In the genomic region with DNA sequence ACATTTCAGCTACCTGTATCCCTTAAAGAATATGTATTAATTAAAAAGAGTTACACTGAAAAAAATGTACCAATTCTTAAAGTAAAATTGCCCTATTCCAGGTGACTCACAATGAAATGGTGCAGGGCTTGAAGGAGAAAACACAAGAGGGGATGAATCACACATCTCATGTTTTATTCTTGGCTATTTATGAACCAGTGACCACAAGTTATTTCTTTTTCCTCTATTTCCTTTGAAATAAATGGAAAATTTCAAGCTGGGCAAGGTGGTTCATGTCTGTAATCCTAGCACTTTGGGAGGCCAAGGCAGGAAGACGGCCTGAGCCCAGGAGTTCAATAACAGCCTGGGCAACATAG, we compare ENCODE assay signal across 2 cellular contexts.
TF ChIP-seq lines count a peak whose summit lies in the region.

No MANE protein-coding gene starts in this region.

TF ChIP-seq in IMR-90, 13 proteins besides CTCF, POLR2A, EP300 and RAD21:
- TF ChIP-seq CHD1 (IDR thresholded peaks at IDR 0.05; ENCODE audit: low read depth, low read length) (no peak), MAFK (IDR thresholded peaks at IDR 0.05; ENCODE audit: low read depth, low read length) (no peak), RFX5 (IDR thresholded peaks at IDR 0.05; ENCODE audit: low read depth, low read length) (no peak), BHLHE40 (IDR thresholded peaks at IDR 0.05; ENCODE audit: low read depth, low read length) (peak; percentile 26; the same call in 1 of the 2 replicates), FOS (IDR thresholded peaks at IDR 0.05; ENCODE audit: low read depth, low read length) (peak; percentile 88)

TF ChIP-seq in K562, 482 proteins besides CTCF, POLR2A, EP300 and RAD21:
- TF ChIP-seq POLR2AphosphoS2 (IDR thresholded peaks at IDR 0.05; ENCODE audit: low read length) (no peak), ZNF764 (CRISPR knock-in tag; IDR thresholded peaks at IDR 0.05; ENCODE audit: low read depth) (no peak), FOSL1 (tag; conservative IDR thresholded peaks at IDR 0.05) (0 out of 2 replicates have a peak, but pooled peaks have one; percentile 12)
- TF ChIP-seq, protein P1, sequence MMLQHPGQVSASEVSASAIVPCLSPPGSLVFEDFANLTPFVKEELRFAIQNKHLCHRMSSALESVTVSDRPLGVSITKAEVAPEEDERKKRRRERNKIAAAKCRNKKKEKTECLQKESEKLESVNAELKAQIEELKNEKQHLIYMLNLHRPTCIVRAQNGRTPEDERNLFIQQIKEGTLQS (IDR thresholded peaks at IDR 0.05), result peak; percentile 34; the same call in 1 of the 2 replicates
- TF ChIP-seq, protein P1 (CRISPR knock-in tag; conservative IDR thresholded peaks at IDR 0.05), result no peak
